26 cellular contexts compared by ENCODE assay signal in genomic region chr4:85776091-85776490, GRCh38.
DNase-seq lines count a peak whose midpoint lies in the region; ATAC-seq and TF ChIP-seq lines count a peak whose summit lies in the region.
"Had no signal": no experiment of that assay in that cellular context is flagged by ENCODE, and none has a peak within 500 bp of the region (broad histone marks: within the 10 kb centered on the region; RNA-seq: fewer than 3 reads in every experiment).

No MANE protein-coding gene starts in this region.

- WGBS in adipose tissue, 3 donors = 60 to 77% (median 68%) methylated on average over 2 of the region's 2 CpGs

- DNase-seq in HFFc6 (no peak), iris pigment epithelial cell (ENCODE audit: low read depth) (peak; percentile 80), COLO668 (lab: John Stamatoyannopoulos, UW; ENCODE audit: unreplicated experiment) (no peak), NCI-H748 treated with DMSO at 0.1 percent for 48 hours (lab: John Stamatoyannopoulos, UW) (no peak)
- DNase-seq in activated CD8-positive, alpha-beta T cell treated with anti-CD3 and anti-CD28 coated beads for 36 hours = no peak
- DNase-seq: activated CD4-positive, alpha-beta T cell treated with anti-CD3 and anti-CD28 coated beads, Interleukin-2, amount 50 U/mL, for 4 hours; activated CD4-positive, CD25-positive, alpha-beta regulatory T cell; H7; islet precursor cell; Kasumi-1; lower lobe of right lung; NCI-H1092 treated with DMSO at 0.1 percent for 48 hours; NCI-H2029; NCI-H2227 treated with DMSO at 0.1 percent for 48 hours; psoas muscle; stimulated activated CD4-positive, alpha-beta T cell treated with anti-CD3 and anti-CD28 coated beads, Interleukin-1b, Interleukin-23, amount 100 ng/mL, for 48 hours; T1000 had no signal

- H3K9me3 ChIP-seq in skeletal muscle satellite cell (replicated peaks; ENCODE audit: low read length) = no peaks in the 10 kb centered on the region
- H3K9me3 ChIP-seq: breast epithelium, lower lobe of right lung, psoas muscle had no signal

- no peaks in the 10 kb centered on the region for H3K27me3 ChIP-seq in skeletal muscle satellite cell (ENCODE audit: control insufficient read depth, insufficient read depth, low read length)
- H3K27me3 ChIP-seq: breast epithelium had no signal

- no peak overlapping the region for H3K4me3 Mint-ChIP-seq in HFFc6
- H3K4me3 Mint-ChIP-seq in activated CD8-positive, alpha-beta T cell treated with anti-CD3 and anti-CD28 coated beads for 36 hours = no peak overlapping the region
- H3K4me3 Mint-ChIP-seq: stimulated activated effector memory CD8-positive, alpha-beta T cell treated with anti-CD3 and anti-CD28 coated beads, Interleukin-12 subunit alpha, Interleukin-12 subunit beta, amount 100 ng/mL, for 72 hours had no signal

- H3K4me3 ChIP-seq in skeletal muscle satellite cell (ENCODE audit: low read length) = no peak overlapping the region
- H3K4me3 ChIP-seq: breast epithelium, coronary artery, lower lobe of right lung, psoas muscle had no signal

- H3K36me3 Mint-ChIP-seq in HFFc6 (ENCODE audit: low read depth) = peaks cover 11% of the 10 kb centered on the region
- no peaks in the 10 kb centered on the region for H3K36me3 Mint-ChIP-seq in activated CD8-positive, alpha-beta T cell treated with anti-CD3 and anti-CD28 coated beads for 36 hours (ENCODE audit: low read depth)
- H3K36me3 Mint-ChIP-seq: stimulated activated effector memory CD8-positive, alpha-beta T cell treated with anti-CD3 and anti-CD28 coated beads, Interleukin-12 subunit alpha, Interleukin-12 subunit beta, amount 100 ng/mL, for 72 hours had no signal

- TF ChIP-seq CTCF in HFFc6 (IDR thresholded peaks at IDR 0.05) = no peak
- no peak for TF ChIP-seq CTCF in activated CD8-positive, alpha-beta T cell treated with anti-CD3 and anti-CD28 coated beads for 36 hours (IDR thresholded peaks at IDR 0.05)

- no peaks in the 10 kb centered on the region for H3K9me3 Mint-ChIP-seq in HFFc6
- no peaks in the 10 kb centered on the region for H3K9me3 Mint-ChIP-seq in activated CD8-positive, alpha-beta T cell treated with anti-CD3 and anti-CD28 coated beads for 36 hours
- H3K9me3 Mint-ChIP-seq: activated T-helper 2 cell treated with anti-CD3 and anti-CD28 coated beads, Interferon-gamma antibody, Interleukin-2, Interleukin-4, amounts not matched to agents 10 μg/mL and 5 μg/mL and 100 μg/mL, durations not matched to agents 14 hours and 24 hours and 36 hours had no signal

- H3K4me2 ChIP-seq in skeletal muscle satellite cell (ENCODE audit: low read length) = peak overlapping the region; percentile 32

- peaks cover 68% of the 10 kb centered on the region for H3K4me1 Mint-ChIP-seq in HFFc6 (ENCODE audit: low read depth)
- H3K4me1 Mint-ChIP-seq in activated CD8-positive, alpha-beta T cell treated with anti-CD3 and anti-CD28 coated beads for 36 hours (ENCODE audit: low read depth) = no peaks in the 10 kb centered on the region
- H3K4me1 Mint-ChIP-seq: stimulated activated effector memory CD8-positive, alpha-beta T cell treated with anti-CD3 and anti-CD28 coated beads, Interleukin-12 subunit alpha, Interleukin-12 subunit beta, amount 100 ng/mL, for 72 hours had no signal

- no peaks in the 10 kb centered on the region for H3K27me3 Mint-ChIP-seq in HFFc6 (ENCODE audit: insufficient read depth)
- peaks cover 2% of the 10 kb centered on the region for H3K27me3 Mint-ChIP-seq in activated CD8-positive, alpha-beta T cell treated with anti-CD3 and anti-CD28 coated beads for 36 hours

- POLR2A ChIA-PET in activated CD8-positive, alpha-beta T cell treated with anti-CD3 and anti-CD28 coated beads for 36 hours (lab: Charles Lee) = no interaction called here

- intact Hi-C loops in activated CD8-positive, alpha-beta T cell treated with anti-CD3 and anti-CD28 coated beads for 36 hours (cut with micrococcal nuclease) = no loop called here

- peak overlapping the region; percentile 28 for H3K27ac ChIP-seq in adipose tissue (ENCODE audit: low read depth, low read length)
- H3K27ac ChIP-seq: C4-2B, coronary artery, HL-60, lower lobe of right lung, psoas muscle, RWPE1 had no signal

- H3K36me3 ChIP-seq in skeletal muscle satellite cell (ENCODE audit: insufficient read depth, low read length) = no peaks in the 10 kb centered on the region
- H3K36me3 ChIP-seq: breast epithelium, lower lobe of right lung had no signal

- H3K4me1 ChIP-seq in skeletal muscle satellite cell (ENCODE audit: control insufficient read depth, insufficient read depth, low read length) = peaks cover 31% of the 10 kb centered on the region
- H3K4me1 ChIP-seq: breast epithelium had no signal

- peak overlapping the region; percentile 80 for H3K27ac Mint-ChIP-seq in HFFc6
- H3K27ac Mint-ChIP-seq in activated CD8-positive, alpha-beta T cell treated with anti-CD3 and anti-CD28 coated beads for 36 hours = no peak overlapping the region
- H3K27ac Mint-ChIP-seq: activated T-helper 2 cell treated with anti-CD3 and anti-CD28 coated beads, Interferon-gamma antibody, Interleukin-2, Interleukin-4, amounts not matched to agents 10 μg/mL and 5 μg/mL and 100 μg/mL, durations not matched to agents 14 hours and 24 hours and 36 hours; stimulated activated effector memory CD8-positive, alpha-beta T cell treated with anti-CD3 and anti-CD28 coated beads, Interleukin-12 subunit alpha, Interleukin-12 subunit beta, amount 100 ng/mL, for 72 hours had no signal

- CTCF ChIA-PET in activated CD8-positive, alpha-beta T cell treated with anti-CD3 and anti-CD28 coated beads for 36 hours (lab: Charles Lee) = no interaction called here

- no peak overlapping the region for H3K9ac ChIP-seq in skeletal muscle satellite cell (ENCODE audit: low read depth, low read length)

- ATAC-seq in activated CD8-positive, alpha-beta T cell treated with anti-CD3 and anti-CD28 coated beads for 36 hours = no peak
- ATAC-seq: lower lobe of right lung; psoas muscle; stimulated activated effector memory CD8-positive, alpha-beta T cell treated with anti-CD3 and anti-CD28 coated beads, Interleukin-12 subunit alpha, Interleukin-12 subunit beta, amount 100 ng/mL, for 72 hours had no signal
